ENCODE assay signal across 29 cellular contexts in genomic region chr10:127175357-127176110, GRCh38. TPM values are rescaled to one million over a fixed set of nuclear protein-coding genes. Genes with fewer than 3 reads are reported as not detected.
"Had no signal": no experiment of that assay in that cellular context is flagged by ENCODE, and none has a peak within 500 bp of the region (broad histone marks: within the 10 kb centered on the region; RNA-seq: fewer than 3 reads in every experiment).

No MANE protein-coding gene starts in this region.

- H3K4me3 Mint-ChIP-seq: mesothelial cell of epicardium; naive B cell; natural killer cell; nephron progenitor cell; neural progenitor cell; stimulated activated memory B cell treated with anti-CD40 and anti-IgM and Interleukin-4, amounts not matched to agents 10 μg/mL and 1 μg/mL and 100 μg/mL, for 72 hours; stimulated activated naive CD8-positive, alpha-beta T cell treated with anti-CD3 and anti-CD28 coated beads, Interleukin-15, amount 100 ng/mL, for 72 hours had no signal

- H3K4me1 Mint-ChIP-seq: naive B cell; natural killer cell; nephron progenitor cell; stimulated activated memory B cell treated with anti-CD40 and anti-IgM and Interleukin-4, amounts not matched to agents 10 μg/mL and 1 μg/mL and 100 μg/mL, for 72 hours; stimulated activated naive CD8-positive, alpha-beta T cell treated with anti-CD3 and anti-CD28 coated beads, Interleukin-15, amount 100 ng/mL, for 72 hours had no signal

- H3K4me1 ChIP-seq: left ventricle myocardium inferior, neural progenitor cell, right atrium auricular region, right lobe of liver, testis, thyroid gland, upper lobe of left lung, vagina had no signal

- H3K27me3 Mint-ChIP-seq: progenitor cell of endocrine pancreas; stimulated activated memory B cell treated with anti-CD40 and anti-IgM and Interleukin-4, amounts not matched to agents 10 μg/mL and 1 μg/mL and 100 μg/mL, for 72 hours; stimulated activated naive CD8-positive, alpha-beta T cell treated with anti-CD3 and anti-CD28 coated beads, Interleukin-15, amount 100 ng/mL, for 72 hours had no signal

- DNase-seq: islet precursor cell; left ventricle myocardium inferior; mesendoderm; naive B cell; natural killer cell; nephron progenitor cell; ovary; right lobe of liver; stimulated activated CD4-positive, alpha-beta T cell treated with anti-CD3 and anti-CD28 coated beads, Interleukin-1b, Interleukin-23, amount 100 ng/mL, for 48 hours; stimulated activated CD4-positive, alpha-beta T cell treated with anti-CD3 and anti-CD28 coated beads, Interleukin-2, amount 100 ng/mL, for 48 hours; stimulated activated CD4-positive, alpha-beta T cell treated with anti-CD3 and anti-CD28 coated beads, Interleukin-4, amount 100 ng/mL, for 4 hours; stimulated activated CD8-positive, alpha-beta memory T cell treated with anti-CD3 and anti-CD28 coated beads, Interleukin-4, amount 100 ng/mL, for 48 hours; stimulated activated naive CD4-positive, alpha-beta T cell treated with Interleukin-2 at 50 U/mL for 16 hours; stimulated activated naive CD8-positive, alpha-beta T cell treated with anti-CD3 and anti-CD28 coated beads, Interleukin-15, amount 100 ng/mL, for 72 hours; substantia nigra; testis; thyroid gland; transverse colon had no signal

- H3K36me3 Mint-ChIP-seq: naive B cell; natural killer cell; stimulated activated memory B cell treated with anti-CD40 and anti-IgM and Interleukin-4, amounts not matched to agents 10 μg/mL and 1 μg/mL and 100 μg/mL, for 72 hours had no signal

- H3K27ac Mint-ChIP-seq: mesothelial cell of epicardium; naive B cell; natural killer cell; nephron progenitor cell; neural progenitor cell; progenitor cell of endocrine pancreas; stimulated activated memory B cell treated with anti-CD40 and anti-IgM and Interleukin-4, amounts not matched to agents 10 μg/mL and 1 μg/mL and 100 μg/mL, for 72 hours; stimulated activated naive CD8-positive, alpha-beta T cell treated with anti-CD3 and anti-CD28 coated beads, Interleukin-15, amount 100 ng/mL, for 72 hours had no signal

- H3K4me3 ChIP-seq: left ventricle myocardium inferior, lung, neural progenitor cell, ovary, right atrium auricular region, right lobe of liver, smooth muscle cell, testis, thyroid gland, transverse colon, upper lobe of left lung, vagina had no signal

- H3K9me3 ChIP-seq: left ventricle myocardium inferior, ovary, right atrium auricular region, right lobe of liver, testis, thyroid gland, transverse colon, upper lobe of left lung, vagina had no signal

- ATAC-seq: natural killer cell; right lobe of liver; stimulated activated memory B cell treated with anti-CD40 and anti-IgM and Interleukin-4, amounts not matched to agents 10 μg/mL and 1 μg/mL and 100 μg/mL, for 72 hours; stimulated activated naive CD8-positive, alpha-beta T cell treated with anti-CD3 and anti-CD28 coated beads, Interleukin-15, amount 100 ng/mL, for 72 hours had no signal

- H3K27me3 ChIP-seq: neural progenitor cell, ovary, right atrium auricular region, right lobe of liver, testis, thyroid gland, transverse colon, upper lobe of left lung, vagina had no signal

- H3K9me3 Mint-ChIP-seq: naive B cell; natural killer cell; nephron progenitor cell; neural progenitor cell; stimulated activated naive CD8-positive, alpha-beta T cell treated with anti-CD3 and anti-CD28 coated beads, Interleukin-15, amount 100 ng/mL, for 72 hours had no signal

- H3K36me3 ChIP-seq: neural progenitor cell, ovary, right atrium auricular region, right lobe of liver, thyroid gland, transverse colon, vagina had no signal

- H3K27ac ChIP-seq: left ventricle myocardium inferior, neural progenitor cell, ovary, right atrium auricular region, right lobe of liver, testis, thyroid gland, transverse colon, upper lobe of left lung, vagina had no signal

RNA-seq across cellular contexts. Expression of gene INSYN2A, which starts 20.9 kb away (rescaled TPM):
- total RNA-seq: left ventricle myocardium inferior, mononuclear cell, natural killer cell, progenitor cell of endocrine pancreas, pulmonary artery endothelial cell, right lobe of liver had no signal
